In the genomic region with DNA sequence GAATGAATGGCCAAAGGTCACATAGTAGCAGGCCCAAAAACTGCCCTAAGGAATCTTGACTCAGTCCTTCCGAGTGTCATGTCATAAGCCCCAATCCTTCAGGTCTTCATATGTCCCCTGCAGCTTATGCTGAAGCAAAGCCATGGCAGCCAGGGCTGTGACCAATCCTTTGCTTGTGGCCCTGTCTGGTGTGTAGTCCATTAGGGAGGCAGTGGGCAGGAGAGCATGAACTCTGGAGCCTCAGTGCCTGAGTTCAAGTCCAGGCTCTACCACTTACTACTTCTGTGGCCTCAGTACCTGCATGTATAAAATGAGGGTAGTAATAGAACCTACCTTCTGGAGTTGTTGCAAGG, we compare ENCODE assay signal across 1 cellular context.
TF ChIP-seq lines count a peak whose summit lies in the region.

No MANE protein-coding gene starts in this region.

TF ChIP-seq in WTC11, 78 proteins besides CTCF, POLR2A, EP300 and RAD21 (continued from another document):
- TF ChIP-seq PREB (CRISPR knock-in tag; IDR thresholded peaks at IDR 0.05; ENCODE audit: borderline replicate concordance): no peak
- no peak for TF ChIP-seq ZNF671 (CRISPR knock-in tag; IDR thresholded peaks at IDR 0.05)
- TF ChIP-seq USF2 (CRISPR knock-in tag; IDR thresholded peaks at IDR 0.05): no peak
- TF ChIP-seq MYBL2 (CRISPR knock-in tag; IDR thresholded peaks at IDR 0.05): no peak
- TF ChIP-seq, protein P1, sequence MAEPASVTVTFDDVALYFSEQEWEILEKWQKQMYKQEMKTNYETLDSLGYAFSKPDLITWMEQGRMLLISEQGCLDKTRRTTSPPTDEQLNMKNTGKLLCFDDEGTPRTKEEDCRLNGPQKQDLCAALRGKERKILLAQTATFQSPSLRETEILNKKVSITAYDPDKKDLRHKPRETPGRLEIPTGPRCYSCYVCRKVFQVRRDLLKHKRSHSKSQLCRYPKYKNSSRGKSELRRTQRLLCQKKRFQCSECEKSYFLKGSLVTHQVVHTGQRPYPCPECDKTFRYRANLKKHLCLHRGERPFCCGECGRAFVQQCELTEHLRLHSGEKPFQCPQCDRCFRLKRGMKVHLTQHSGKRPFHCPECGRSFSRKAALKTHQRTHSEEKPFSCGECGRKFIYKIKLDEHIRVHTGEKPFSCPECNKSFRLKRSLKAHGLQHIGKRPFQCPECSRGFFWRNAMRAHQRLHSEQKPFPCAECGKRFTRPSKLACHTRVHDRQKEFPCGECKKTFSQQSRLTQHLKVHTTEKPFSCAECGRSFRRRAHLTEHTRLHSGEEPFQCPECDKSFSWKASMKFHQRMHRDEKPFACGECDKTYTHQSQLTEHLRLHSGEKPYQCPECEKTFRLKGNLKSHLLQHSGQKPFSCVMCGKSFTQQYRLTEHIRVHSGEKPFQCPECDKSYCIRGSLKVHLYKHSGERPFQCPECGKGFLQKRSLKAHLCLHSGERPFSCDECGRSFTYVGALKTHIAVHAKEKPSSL (CRISPR knock-in tag; conservative IDR thresholded peaks at IDR 0.05): no peak
TF ChIP-seq in WTC11: peak in this region for 0.
